ENCODE assay signal across 9 cellular contexts in the genomic region with DNA sequence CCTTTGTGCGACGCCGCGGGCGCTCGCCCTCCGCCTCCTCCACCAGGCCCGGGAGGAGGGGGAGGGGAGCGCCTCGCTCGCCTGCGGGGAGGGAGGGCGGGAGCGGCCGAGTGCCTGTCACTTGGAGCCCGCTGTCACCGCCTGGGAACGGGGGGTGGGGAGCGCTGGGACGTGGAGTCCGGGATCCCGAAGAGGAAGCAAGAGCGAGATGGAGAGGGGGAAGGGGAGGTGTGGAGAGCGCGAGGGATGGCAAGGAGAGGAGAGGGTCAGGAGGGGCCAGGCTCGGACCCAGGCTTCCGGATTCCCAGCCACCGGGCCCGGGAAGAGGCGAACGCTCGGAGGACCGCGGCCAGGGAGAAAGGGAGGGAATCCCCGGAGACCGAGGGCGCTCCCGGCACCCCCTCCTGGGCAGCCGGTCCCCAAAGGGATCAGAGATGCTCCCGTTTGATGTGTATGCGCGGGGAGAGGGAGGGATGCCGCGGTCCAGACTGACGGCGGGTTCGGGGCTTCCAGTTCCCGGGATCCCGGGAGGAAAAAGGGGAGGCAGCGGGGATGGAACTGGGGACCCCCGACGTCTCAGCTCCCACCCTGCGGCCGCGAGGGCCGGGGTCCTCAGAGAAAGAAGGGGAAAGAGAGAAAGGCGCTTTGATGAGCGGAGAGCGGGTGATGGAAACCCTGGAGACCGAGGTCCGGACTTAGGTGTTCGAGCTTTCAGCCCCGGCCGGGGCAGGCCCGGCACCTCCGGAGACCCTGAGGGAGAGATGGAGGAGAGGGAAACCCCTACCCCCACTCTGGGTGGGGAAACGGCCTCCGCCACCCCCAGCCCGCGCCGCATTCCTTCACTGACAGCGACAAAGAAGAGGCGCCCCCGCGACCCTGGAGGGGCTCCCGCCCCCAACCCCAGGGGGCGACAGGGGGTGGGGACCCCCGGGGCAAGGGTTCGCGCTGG. TPM values are rescaled to one million over a fixed set of nuclear protein-coding genes. Genes with fewer than 3 reads are reported as not detected.
A peak's percentile ranks its signal among the peaks of the same experiment; 100 is the strongest.
DNase-seq lines count a peak whose midpoint lies in the region; ATAC-seq and TF ChIP-seq lines count a peak whose summit lies in the region.
"Had no signal": no experiment of that assay in that cellular context is flagged by ENCODE, and none has a peak within 500 bp of the region (broad histone marks: within the 10 kb centered on the region; RNA-seq: fewer than 3 reads in every experiment).

No MANE protein-coding gene starts in this region.

- peaks cover 0 to 18% of the 10 kb centered on the region in 2 donors for H3K4me1 ChIP-seq in gastrocnemius medialis

- H3K9me3 ChIP-seq in gastrocnemius medialis = no peaks in the 10 kb centered on the region

- peak overlapping the region; percentile 22 for H3K4me3 ChIP-seq in choroid plexus epithelial cell (ENCODE audit: low read depth, low read length)
- H3K4me3 ChIP-seq in gastrocnemius medialis = peak overlapping the region in 2 of 4 donors; percentile 11 to 15

- DNase-seq in NCI-H345 (lab: John Stamatoyannopoulos, UW) (peak; percentile 65), NCI-H345 treated with DMSO at 0.1 percent for 48 hours (lab: John Stamatoyannopoulos, UW; ENCODE audit: unreplicated experiment) (no peak), NCI-H510A treated with DMSO at 0.1 percent for 48 hours (lab: John Stamatoyannopoulos, UW) (peak; percentile 23), choroid plexus epithelial cell (ENCODE audit: low read depth) (no peak), posterior cingulate gyrus (peak in 9 of 10 donors; percentile 53 to 95 (median 71)), UCSD-AML1 (lab: John Stamatoyannopoulos, UW; ENCODE audit: unreplicated experiment) (no peak), gastrocnemius medialis (no peak)

- in situ Hi-C loops in gastrocnemius medialis (cut with MboI; ENCODE audit: low sequenced_read_pairs in 4 of 4) = loop anchor here in 1 of 4 donors (25.0 kb wide), 1 partner anchor 341 kb away; no protein-coding TSS in a partner anchor

- TF ChIP-seq CTCF in choroid plexus epithelial cell (conservative IDR thresholded peaks at IDR 0.05; ENCODE audit: low read depth, low read length) = no peak
- TF ChIP-seq CTCF in gastrocnemius medialis (IDR thresholded peaks at IDR 0.05 in 4 of 5, conservative IDR thresholded peaks at IDR 0.05 in 1 of 5) = no peak

- no peak for TF ChIP-seq POLR2A in gastrocnemius medialis (IDR thresholded peaks at IDR 0.05)

- intact Hi-C loops in posterior cingulate gyrus (cut with DNase I) (loop anchor here (5.0 kb wide), 2 partner anchors 86 to 326 kb away; no protein-coding TSS in a partner anchor), gastrocnemius medialis (cut with DNase I; ENCODE audit: low total_unique reads) (loop anchor here (5.0 kb wide), 1 partner anchor 86 kb away; no protein-coding TSS in a partner anchor)

- ATAC-seq in gastrocnemius medialis (no peak), HG02678 (IDR thresholded peaks at IDR 0.05; ENCODE audit: unreplicated experiment) (no peak)

- peaks cover 48 to 63% (median 59%) of the 10 kb centered on the region in 3 donors for H3K27me3 ChIP-seq in gastrocnemius medialis

- no peaks in the 10 kb centered on the region for H3K36me3 ChIP-seq in gastrocnemius medialis

- no peak overlapping the region for H3K27ac ChIP-seq in gastrocnemius medialis
- H3K27ac ChIP-seq: C4-2B had no signal

RNA-seq across cellular contexts. Expression of gene DPF1, which starts 4.7 kb away (rescaled TPM):
- not detected for total RNA-seq in gastrocnemius medialis

RNA-seq across cellular contexts. Expression of gene PPP1R14A, which starts 27.4 kb away (rescaled TPM):
- total RNA-seq in gastrocnemius medialis = 10 to 100 TPM in 1 of 4 donors, 1 to 10 TPM in 3; 1.3 to 48.8 (median 7.1) TPM

RNA-seq across cellular contexts. Expression of gene SPINT2, which starts 35.6 kb away (rescaled TPM):
- total RNA-seq in gastrocnemius medialis = 1 to 10 TPM in 3 of 4 donors, under 1 TPM in 1; 0.26 to 4.0 (median 1.6) TPM

Comparison
In these comparisons a context has a peak if more than half of its experiments do, and no peak if none do; other contexts are left out.
1. DNase-seq: peak in NCI-H345 (single experiment), NCI-H510A treated with DMSO at 0.1 percent for 48 hours (single experiment) and posterior cingulate gyrus (9 of 10); none in NCI-H345 treated with DMSO at 0.1 percent for 48 hours (single experiment), choroid plexus epithelial cell (single experiment), UCSD-AML1 (single experiment) and gastrocnemius medialis (0 of 2).